In the genomic region with DNA sequence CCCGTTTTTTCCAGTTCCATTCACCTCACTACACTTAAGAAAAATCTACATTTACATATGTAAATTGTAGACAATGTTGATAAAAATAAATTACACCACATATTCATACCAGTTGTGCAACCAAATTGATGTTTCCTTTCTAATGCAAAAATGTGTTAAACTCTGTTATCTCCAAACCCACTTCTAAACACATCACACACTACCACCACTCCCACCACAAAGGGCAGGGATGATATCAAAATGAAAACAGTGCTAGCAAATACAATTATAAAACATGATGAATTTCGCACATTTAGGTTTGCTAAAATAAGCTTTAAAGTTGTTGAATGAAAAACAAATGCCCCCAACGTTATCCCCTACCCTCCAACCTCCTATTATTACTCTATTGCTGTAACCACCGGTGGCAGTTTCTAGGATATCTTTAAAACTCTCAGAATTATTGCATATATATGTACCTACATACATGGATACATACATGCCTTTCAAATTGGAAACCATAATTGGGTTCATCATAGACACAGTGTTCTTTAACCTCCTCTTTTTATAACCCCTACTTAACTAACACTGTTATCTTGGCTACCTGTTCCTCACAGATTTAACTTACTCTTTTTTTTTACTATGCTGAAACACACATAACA, we compare ENCODE assay signal across 22 cellular contexts. TPM values are rescaled to one million over a fixed set of nuclear protein-coding genes. Genes with fewer than 3 reads are reported as not detected.
A peak's percentile ranks its signal among the peaks of the same experiment; 100 is the strongest.
DNase-seq lines count a peak whose midpoint lies in the region; ATAC-seq and TF ChIP-seq lines count a peak whose summit lies in the region.
"Had no signal": no experiment of that assay in that cellular context is flagged by ENCODE, and none has a peak within 500 bp of the region (broad histone marks: within the 10 kb centered on the region; RNA-seq: fewer than 3 reads in every experiment).

No MANE protein-coding gene starts in this region.

- H3K4me2 ChIP-seq in DND-41 (ENCODE audit: insufficient read depth, low read length), result no peak overlapping the region

- no peak overlapping the region for H3K9ac ChIP-seq in DND-41 (ENCODE audit: low read depth, low read length)

- no peak for TF ChIP-seq CTCF in CD4-positive, alpha-beta T cell (IDR thresholded peaks at IDR 0.05)
- TF ChIP-seq CTCF in DND-41 (IDR thresholded peaks at IDR 0.05; ENCODE audit: borderline replicate concordance, extremely low read depth, low read length, poor library complexity, severe bottlenecking) (no peak), GM20000 (IDR thresholded peaks at IDR 0.05; ENCODE audit: extremely low read depth, missing control alignments) (no peak)

- H3K9me3 ChIP-seq in CD4-positive, alpha-beta T cell (ENCODE audit: control insufficient read depth, low read length), result no peaks in the 10 kb centered on the region
- H3K9me3 ChIP-seq in DND-41 (ENCODE audit: insufficient read depth, low read length, severe bottlenecking), result no peaks in the 10 kb centered on the region
- H3K9me3 ChIP-seq: SJSA1, tibial nerve had no signal

- peaks cover 64% of the 10 kb centered on the region for H3K36me3 Mint-ChIP-seq in CD4-positive, alpha-beta T cell (ENCODE audit: low read depth)
- peaks cover 69% of the 10 kb centered on the region for H3K36me3 Mint-ChIP-seq in activated T-helper 2 cell treated with anti-CD3 and anti-CD28 coated beads, Interferon-gamma antibody, Interleukin-2, Interleukin-4, amounts not matched to agents 10 μg/mL and 5 μg/mL and 100 μg/mL, durations not matched to agents 14 hours and 24 hours and 36 hours (ENCODE audit: low read depth)

- CTCF ChIA-PET in CD4-positive, alpha-beta T cell (lab: Charles Lee), result no interaction called here

- peaks cover 82% of the 10 kb centered on the region for H3K4me1 Mint-ChIP-seq in CD4-positive, alpha-beta T cell (ENCODE audit: low read depth)
- peaks cover 44% of the 10 kb centered on the region for H3K4me1 Mint-ChIP-seq in activated T-helper 2 cell treated with anti-CD3 and anti-CD28 coated beads, Interferon-gamma antibody, Interleukin-2, Interleukin-4, amounts not matched to agents 10 μg/mL and 5 μg/mL and 100 μg/mL, durations not matched to agents 14 hours and 24 hours and 36 hours (ENCODE audit: low read depth)

- H3K79me2 ChIP-seq in DND-41 (ENCODE audit: insufficient read depth, low read length), result peaks cover 97% of the 10 kb centered on the region

- H2AFZ ChIP-seq in DND-41 (ENCODE audit: low read depth, low read length), result no peak overlapping the region

- no peaks in the 10 kb centered on the region for H3K9me3 Mint-ChIP-seq in CD4-positive, alpha-beta T cell
- no peaks in the 10 kb centered on the region for H3K9me3 Mint-ChIP-seq in activated T-helper 2 cell treated with anti-CD3 and anti-CD28 coated beads, Interferon-gamma antibody, Interleukin-2, Interleukin-4, amounts not matched to agents 10 μg/mL and 5 μg/mL and 100 μg/mL, durations not matched to agents 14 hours and 24 hours and 36 hours
- H3K9me3 Mint-ChIP-seq: HFFc6, memory B cell, nephron progenitor cell had no signal

- H3K27me3 Mint-ChIP-seq in CD4-positive, alpha-beta T cell, result no peaks in the 10 kb centered on the region
- no peaks in the 10 kb centered on the region for H3K27me3 Mint-ChIP-seq in activated T-helper 2 cell treated with anti-CD3 and anti-CD28 coated beads, Interferon-gamma antibody, Interleukin-2, Interleukin-4, amounts not matched to agents 10 μg/mL and 5 μg/mL and 100 μg/mL, durations not matched to agents 14 hours and 24 hours and 36 hours (ENCODE audit: low read depth)
- H3K27me3 Mint-ChIP-seq: memory B cell had no signal

- no peak overlapping the region for H3K4me3 ChIP-seq in DND-41 (ENCODE audit: low read depth in 1 of 2, low read length in 2 of 2)
- H3K4me3 ChIP-seq: SJSA1, tibial nerve had no signal

- H3K27ac ChIP-seq in CD4-positive, alpha-beta T cell (ENCODE audit: low read depth, low read length), result no peak overlapping the region
- H3K27ac ChIP-seq in DND-41 (ENCODE audit: low read length), result peak overlapping the region; percentile 35; the same call in 1 of the 2 replicates
- no peak overlapping the region for H3K27ac ChIP-seq in substantia nigra (ENCODE audit: low read depth, low read length, poor library complexity, severe bottlenecking)
- H3K27ac ChIP-seq: SJSA1, tibial nerve had no signal

- H3K4me1 ChIP-seq in DND-41 (ENCODE audit: insufficient read depth, low read length), result peaks cover 10% of the 10 kb centered on the region

- POLR2A ChIA-PET in CD4-positive, alpha-beta T cell (lab: Charles Lee), result interaction anchor here (0.6 kb wide), 1 partner anchor 16 kb away, joined by 3 read pairs; no protein-coding TSS in a partner anchor

- intact Hi-C loops in CD4-positive, alpha-beta T cell (cut with DNase I, micrococcal nuclease), result no loop called here
- intact Hi-C loops in activated T-helper 2 cell treated with anti-CD3 and anti-CD28 coated beads, Interferon-gamma antibody, Interleukin-2, Interleukin-4, amounts not matched to agents 10 μg/mL and 5 μg/mL and 100 μg/mL, durations not matched to agents 14 hours and 24 hours and 36 hours (cut with micrococcal nuclease), result loop anchor here (1.0 to 5.0 kb wide), 3 partner anchors 16 to 42 kb away; no protein-coding TSS in a partner anchor
- intact Hi-C loops in left colon (cut with DNase I, micrococcal nuclease), result no loop called here

- no peaks in the 10 kb centered on the region for H3K27me3 ChIP-seq in CD4-positive, alpha-beta T cell (ENCODE audit: control insufficient read depth, insufficient read depth, low read length)
- H3K27me3 ChIP-seq in DND-41 (ENCODE audit: insufficient read depth, low read length, poor library complexity), result no peaks in the 10 kb centered on the region
- H3K27me3 ChIP-seq: SJSA1, tibial nerve had no signal

- no peaks in the 10 kb centered on the region for H3K36me3 ChIP-seq in DND-41 (ENCODE audit: insufficient read depth, low read length)
- H3K36me3 ChIP-seq: SJSA1, tibial nerve had no signal

- DNase-seq in CD4-positive, alpha-beta T cell, result no peak
- no peak for DNase-seq in DND-41
- no peak for DNase-seq in activated T-helper 2 cell treated with anti-CD3 and anti-CD28 coated beads, Interferon-gamma antibody, Interleukin-2, Interleukin-4, amounts not matched to agents 10 μg/mL and 5 μg/mL and 100 μg/mL, durations not matched to agents 14 hours and 24 hours and 36 hours (ENCODE audit: low spot score)
- no peak for DNase-seq in left colon
- no peak for DNase-seq in D341Med (ENCODE audit: low spot score)
- no peak for DNase-seq in substantia nigra (lab: John Stamatoyannopoulos, UW)
- no peak for DNase-seq in GM20000 (ENCODE audit: low spot score)
- DNase-seq: activated CD4-positive, alpha-beta T cell treated with anti-CD3 and anti-CD28 coated beads for 4 hours; AML-193; HFFc6; hippocampal formation; kidney; NCI-H1105; NCI-H2171 treated with DMSO at 0.1 percent for 48 hours; NCI-H774; nephron progenitor cell; T-helper 9 cell had no signal

- no peak for ATAC-seq in CD4-positive, alpha-beta T cell (ENCODE audit: poor library complexity)
- ATAC-seq in DND-41 (ENCODE audit: insufficient read depth, low read depth) (no peak), left colon (peak; percentile 21), GM21360 (IDR thresholded peaks at IDR 0.05; ENCODE audit: unreplicated experiment) (no peak)
- ATAC-seq: Panc1 had no signal

- peak overlapping the region; percentile 47 for H3K4me3 Mint-ChIP-seq in CD4-positive, alpha-beta T cell
- H3K4me3 Mint-ChIP-seq in activated T-helper 2 cell treated with anti-CD3 and anti-CD28 coated beads, Interferon-gamma antibody, Interleukin-2, Interleukin-4, amounts not matched to agents 10 μg/mL and 5 μg/mL and 100 μg/mL, durations not matched to agents 14 hours and 24 hours and 36 hours (ENCODE audit: low read depth), result no peak overlapping the region
- H3K4me3 Mint-ChIP-seq: HFFc6, memory B cell, nephron progenitor cell had no signal

- H3K27ac Mint-ChIP-seq in CD4-positive, alpha-beta T cell, result peak overlapping the region; percentile 67
- peak overlapping the region; percentile 44 for H3K27ac Mint-ChIP-seq in activated T-helper 2 cell treated with anti-CD3 and anti-CD28 coated beads, Interferon-gamma antibody, Interleukin-2, Interleukin-4, amounts not matched to agents 10 μg/mL and 5 μg/mL and 100 μg/mL, durations not matched to agents 14 hours and 24 hours and 36 hours
- H3K27ac Mint-ChIP-seq: HFFc6, memory B cell, nephron progenitor cell had no signal

- H4K20me1 ChIP-seq in DND-41 (ENCODE audit: insufficient read depth, low read length), result peaks cover 25% of the 10 kb centered on the region

RNA-seq across cellular contexts. Expression of gene SERINC5, which starts 21.4 kb away (rescaled TPM):
- 100 to 1,000 TPM; 115 to 123 TPM for total RNA-seq in CD4-positive, alpha-beta T cell
- total RNA-seq in activated T-helper 2 cell treated with anti-CD3 and anti-CD28 coated beads, Interferon-gamma antibody, Interleukin-2, Interleukin-4, amounts not matched to agents 10 μg/mL and 5 μg/mL and 100 μg/mL, durations not matched to agents 14 hours and 24 hours and 36 hours, result 18.9 and 19.0 TPM in 2 replicates
- total RNA-seq in left colon, result 100 to 1,000 TPM; 147 to 152 TPM
